Comparison of ENCODE assay signal across 1 cellular context in the genomic region with DNA sequence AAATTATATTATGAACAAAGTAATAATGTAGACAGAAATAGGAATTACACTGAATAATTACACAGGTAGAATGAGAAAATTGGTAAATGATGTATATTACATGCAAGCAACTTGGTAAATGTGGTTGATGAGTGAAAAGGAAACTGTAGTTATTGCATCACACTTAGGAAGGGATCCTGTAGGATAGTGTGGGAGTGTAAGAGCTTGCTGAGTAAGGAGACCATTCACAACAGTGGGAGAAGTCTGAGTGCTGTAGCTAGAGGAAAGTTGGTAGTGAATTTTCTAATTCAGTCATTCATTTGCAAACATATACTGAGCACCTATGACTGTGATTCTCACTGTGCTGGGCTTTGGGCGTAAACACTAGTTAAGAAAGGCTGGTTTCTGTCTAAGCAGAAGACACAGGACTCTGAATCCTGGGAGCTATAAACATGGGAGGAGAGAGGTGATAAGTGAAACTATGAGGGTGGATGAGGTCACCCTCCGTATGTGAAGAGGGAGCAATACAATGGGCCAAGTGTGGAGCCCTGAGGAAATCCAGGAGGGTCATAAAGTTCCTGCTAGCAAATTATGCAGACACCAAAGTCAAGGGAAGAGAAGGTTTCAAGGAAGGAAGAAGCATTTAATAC.
A peak's percentile ranks its signal among the peaks of the same experiment; 100 is the strongest.
TF ChIP-seq lines count a peak whose summit lies in the region.

No MANE protein-coding gene starts in this region.

TF ChIP-seq in K562, 482 proteins besides CTCF, POLR2A, EP300 and RAD21 (continued from another document):
- TF ChIP-seq ZNF324 (CRISPR knock-in tag; IDR thresholded peaks at IDR 0.05) = no peak
- no peak for TF ChIP-seq RBM34 (IDR thresholded peaks at IDR 0.05; ENCODE audit: borderline replicate concordance, insufficient read depth, low read length)
- no peak for TF ChIP-seq MTA1 (IDR thresholded peaks at IDR 0.05; ENCODE audit: borderline replicate concordance)
- TF ChIP-seq, protein P1, sequence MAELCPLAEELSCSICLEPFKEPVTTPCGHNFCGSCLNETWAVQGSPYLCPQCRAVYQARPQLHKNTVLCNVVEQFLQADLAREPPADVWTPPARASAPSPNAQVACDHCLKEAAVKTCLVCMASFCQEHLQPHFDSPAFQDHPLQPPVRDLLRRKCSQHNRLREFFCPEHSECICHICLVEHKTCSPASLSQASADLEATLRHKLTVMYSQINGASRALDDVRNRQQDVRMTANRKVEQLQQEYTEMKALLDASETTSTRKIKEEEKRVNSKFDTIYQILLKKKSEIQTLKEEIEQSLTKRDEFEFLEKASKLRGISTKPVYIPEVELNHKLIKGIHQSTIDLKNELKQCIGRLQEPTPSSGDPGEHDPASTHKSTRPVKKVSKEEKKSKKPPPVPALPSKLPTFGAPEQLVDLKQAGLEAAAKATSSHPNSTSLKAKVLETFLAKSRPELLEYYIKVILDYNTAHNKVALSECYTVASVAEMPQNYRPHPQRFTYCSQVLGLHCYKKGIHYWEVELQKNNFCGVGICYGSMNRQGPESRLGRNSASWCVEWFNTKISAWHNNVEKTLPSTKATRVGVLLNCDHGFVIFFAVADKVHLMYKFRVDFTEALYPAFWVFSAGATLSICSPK (IDR thresholded peaks at IDR 0.05; ENCODE audit: borderline replicate concordance) = no peak
- TF ChIP-seq ETV1 (tag; conservative IDR thresholded peaks at IDR 0.05; ENCODE audit: low read depth) = no peak
- no peak for TF ChIP-seq GABPB2 (CRISPR knock-in tag; conservative IDR thresholded peaks at IDR 0.05)
- TF ChIP-seq ZEB2 (IDR thresholded peaks at IDR 0.05) = no peak
- no peak for TF ChIP-seq CEBPG (CRISPR knock-in tag; IDR thresholded peaks at IDR 0.05)
- peak; percentile 93 to 97 for TF ChIP-seq CEBPG (tag; conservative IDR thresholded peaks at IDR 0.05 in 1 of 2, IDR thresholded peaks at IDR 0.05 in 1 of 2)
- TF ChIP-seq ZNF436 (CRISPR knock-in tag; IDR thresholded peaks at IDR 0.05) = no peak
- no peak for TF ChIP-seq CGGBP1 (CRISPR knock-in tag; IDR thresholded peaks at IDR 0.05)
- TF ChIP-seq, protein P2, sequence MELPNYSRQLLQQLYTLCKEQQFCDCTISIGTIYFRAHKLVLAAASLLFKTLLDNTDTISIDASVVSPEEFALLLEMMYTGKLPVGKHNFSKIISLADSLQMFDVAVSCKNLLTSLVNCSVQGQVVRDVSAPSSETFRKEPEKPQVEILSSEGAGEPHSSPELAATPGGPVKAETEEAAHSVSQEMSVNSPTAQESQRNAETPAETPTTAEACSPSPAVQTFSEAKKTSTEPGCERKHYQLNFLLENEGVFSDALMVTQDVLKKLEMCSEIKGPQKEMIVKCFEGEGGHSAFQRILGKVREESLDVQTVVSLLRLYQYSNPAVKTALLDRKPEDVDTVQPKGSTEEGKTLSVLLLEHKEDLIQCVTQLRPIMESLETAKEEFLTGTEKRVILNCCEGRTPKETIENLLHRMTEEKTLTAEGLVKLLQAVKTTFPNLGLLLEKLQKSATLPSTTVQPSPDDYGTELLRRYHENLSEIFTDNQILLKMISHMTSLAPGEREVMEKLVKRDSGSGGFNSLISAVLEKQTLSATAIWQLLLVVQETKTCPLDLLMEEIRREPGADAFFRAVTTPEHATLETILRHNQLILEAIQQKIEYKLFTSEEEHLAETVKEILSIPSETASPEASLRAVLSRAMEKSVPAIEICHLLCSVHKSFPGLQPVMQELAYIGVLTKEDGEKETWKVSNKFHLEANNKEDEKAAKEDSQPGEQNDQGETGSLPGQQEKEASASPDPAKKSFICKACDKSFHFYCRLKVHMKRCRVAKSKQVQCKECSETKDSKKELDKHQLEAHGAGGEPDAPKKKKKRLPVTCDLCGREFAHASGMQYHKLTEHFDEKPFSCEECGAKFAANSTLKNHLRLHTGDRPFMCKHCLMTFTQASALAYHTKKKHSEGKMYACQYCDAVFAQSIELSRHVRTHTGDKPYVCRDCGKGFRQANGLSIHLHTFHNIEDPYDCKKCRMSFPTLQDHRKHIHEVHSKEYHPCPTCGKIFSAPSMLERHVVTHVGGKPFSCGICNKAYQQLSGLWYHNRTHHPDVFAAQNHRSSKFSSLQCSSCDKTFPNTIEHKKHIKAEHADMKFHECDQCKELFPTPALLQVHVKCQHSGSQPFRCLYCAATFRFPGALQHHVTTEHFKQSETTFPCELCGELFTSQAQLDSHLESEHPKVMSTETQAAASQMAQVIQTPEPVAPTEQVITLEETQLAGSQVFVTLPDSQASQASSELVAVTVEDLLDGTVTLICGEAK (IDR thresholded peaks at IDR 0.05) = no peak
- TF ChIP-seq, protein P2 (CRISPR knock-in tag; IDR thresholded peaks at IDR 0.05) = no peak
- no peak for TF ChIP-seq PRPF4 (IDR thresholded peaks at IDR 0.05; ENCODE audit: insufficient read depth, low read depth, low read length, poor library complexity, severe bottlenecking)
- TF ChIP-seq STAG1 (CRISPR knock-in tag; IDR thresholded peaks at IDR 0.05; ENCODE audit: borderline replicate concordance) = no peak
- TF ChIP-seq ZNF134 (CRISPR knock-in tag; conservative IDR thresholded peaks at IDR 0.05) = no peak
- peak; percentile 44; the same call in 1 of the 2 replicates for TF ChIP-seq ATF7 (IDR thresholded peaks at IDR 0.05)
- TF ChIP-seq CXXC5 (CRISPR knock-in tag; IDR thresholded peaks at IDR 0.05) = no peak
- TF ChIP-seq SRF (CRISPR knock-in tag; IDR thresholded peaks at IDR 0.05) = no peak
- TF ChIP-seq, protein P3, sequence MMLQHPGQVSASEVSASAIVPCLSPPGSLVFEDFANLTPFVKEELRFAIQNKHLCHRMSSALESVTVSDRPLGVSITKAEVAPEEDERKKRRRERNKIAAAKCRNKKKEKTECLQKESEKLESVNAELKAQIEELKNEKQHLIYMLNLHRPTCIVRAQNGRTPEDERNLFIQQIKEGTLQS (IDR thresholded peaks at IDR 0.05) = peak; percentile 73
- TF ChIP-seq, protein P3 (CRISPR knock-in tag; conservative IDR thresholded peaks at IDR 0.05) = no peak
TF ChIP-seq in K562: peak in this region for 6.
